In genomic region chr22:50403701-50404101, GRCh38 we compare ENCODE assay signal across 10 cellular contexts.
DNase-seq lines count a peak whose midpoint lies in the region; ATAC-seq and TF ChIP-seq lines count a peak whose summit lies in the region.
"Had no signal": no experiment of that assay in that cellular context is flagged by ENCODE, and none has a peak within 500 bp of the region (broad histone marks: within the 10 kb centered on the region; RNA-seq: fewer than 3 reads in every experiment).

No MANE protein-coding gene starts in this region.

- peak overlapping the region; percentile 34; the same call in 1 of the 2 replicates for H3K9ac ChIP-seq in OCI-LY1 (ENCODE audit: low read length)

- H3K79me2 ChIP-seq in OCI-LY1 (ENCODE audit: insufficient read depth, low read length): no peaks in the 10 kb centered on the region

- H3K4me2 ChIP-seq in OCI-LY1 (ENCODE audit: low read length): peak overlapping the region; percentile 9; the same call in 1 of the 2 replicates

- H3K4me1 ChIP-seq in OCI-LY1 (ENCODE audit: insufficient read depth, low read length, severe bottlenecking) (peaks cover 22% of the 10 kb centered on the region), heart right ventricle (peaks cover 0 to 50% (median 21%) of the 10 kb centered on the region in 9 donors)

- DNase-seq in D341Med (ENCODE audit: low spot score) (peak; percentile 26), heart right ventricle (peak; percentile 49 to 69), pulmonary artery endothelial cell (ENCODE audit: low read depth, low spot score) (peak; percentile 43), MG63 (no peak), H7 (no peak), NCI-H524 treated with DMSO at 0.1 percent for 48 hours (lab: John Stamatoyannopoulos, UW) (no peak)

- H3K4me3 ChIP-seq in OCI-LY1 (ENCODE audit: low read depth, low read length, poor library complexity, severe bottlenecking) (no peak overlapping the region), heart right ventricle (no peak overlapping the region), MG63 (no peak overlapping the region), H7 (ENCODE audit: insufficient read depth, low read depth, low read length) (no peak overlapping the region)
- H3K4me3 ChIP-seq: suprapubic skin had no signal

- WGBS in heart right ventricle, 2 donors: 22 to 29% methylated on average over 8 of the region's 8 CpGs

- no peak for TF ChIP-seq CTCF in OCI-LY1 (IDR thresholded peaks at IDR 0.05; ENCODE audit: low read length)
- no peak for TF ChIP-seq CTCF in heart right ventricle (IDR thresholded peaks at IDR 0.05)

- no peaks in the 10 kb centered on the region for H3F3A ChIP-seq in OCI-LY1 (ENCODE audit: insufficient read depth, low read length)

- H3K9me3 ChIP-seq in OCI-LY1 (ENCODE audit: low read length) (no peaks in the 10 kb centered on the region), heart right ventricle (no peaks in the 10 kb centered on the region), MG63 (no peaks in the 10 kb centered on the region)
- H3K9me3 ChIP-seq: suprapubic skin had no signal

- H4K20me1 ChIP-seq in OCI-LY1 (ENCODE audit: insufficient read depth, low read length): no peaks in the 10 kb centered on the region

- H3K27ac ChIP-seq in OCI-LY1 (ENCODE audit: low read depth, low read length, poor library complexity, severe bottlenecking) (peak overlapping the region; percentile 75), heart right ventricle (peak overlapping the region in 2 of 10 donors; percentile 16 to 71)
- H3K27ac ChIP-seq: suprapubic skin had no signal

- H3K36me3 ChIP-seq in OCI-LY1 (ENCODE audit: insufficient read depth, low read length): peaks cover 62% of the 10 kb centered on the region
- peaks cover 0 to 53% (median 20%) of the 10 kb centered on the region in 9 donors for H3K36me3 ChIP-seq in heart right ventricle
- H3K36me3 ChIP-seq in MG63: peaks cover 22% of the 10 kb centered on the region
- peaks cover 5% of the 10 kb centered on the region for H3K36me3 ChIP-seq in H7 (replicated peaks; ENCODE audit: control insufficient read depth, insufficient read depth, low read length)

- ATAC-seq in heart right ventricle: peak in 7 of 8 donors; percentile 34 to 63 (median 45)
- no peak for ATAC-seq in GM18870 (IDR thresholded peaks at IDR 0.05; ENCODE audit: unreplicated experiment)
- ATAC-seq: WTC11 had no signal

- intact Hi-C loops in heart right ventricle (cut with DNase I): no loop called here

- no peaks in the 10 kb centered on the region for H3K9me2 ChIP-seq in OCI-LY1 (ENCODE audit: low read depth, low read length)

- H2AFZ ChIP-seq in OCI-LY1 (ENCODE audit: low read length): no peak overlapping the region

- H3K27me3 ChIP-seq in OCI-LY1 (ENCODE audit: insufficient read depth, low read length) (no peaks in the 10 kb centered on the region), heart right ventricle (no peaks in the 10 kb centered on the region), MG63 (no peaks in the 10 kb centered on the region), H7 (ENCODE audit: control insufficient read depth, insufficient read depth, low read length) (no peaks in the 10 kb centered on the region)
- H3K27me3 ChIP-seq: suprapubic skin had no signal

Comparison
In these comparisons a context has a peak if more than half of its experiments do, and no peak if none do; other contexts are left out.
1. DNase-seq: peak in D341Med (single experiment), heart right ventricle (2 of 2) and pulmonary artery endothelial cell (single experiment); none in MG63 (single experiment), H7 (single experiment) and NCI-H524 treated with DMSO at 0.1 percent for 48 hours (single experiment).